ENCODE assay signal across 7 cellular contexts in the genomic region with DNA sequence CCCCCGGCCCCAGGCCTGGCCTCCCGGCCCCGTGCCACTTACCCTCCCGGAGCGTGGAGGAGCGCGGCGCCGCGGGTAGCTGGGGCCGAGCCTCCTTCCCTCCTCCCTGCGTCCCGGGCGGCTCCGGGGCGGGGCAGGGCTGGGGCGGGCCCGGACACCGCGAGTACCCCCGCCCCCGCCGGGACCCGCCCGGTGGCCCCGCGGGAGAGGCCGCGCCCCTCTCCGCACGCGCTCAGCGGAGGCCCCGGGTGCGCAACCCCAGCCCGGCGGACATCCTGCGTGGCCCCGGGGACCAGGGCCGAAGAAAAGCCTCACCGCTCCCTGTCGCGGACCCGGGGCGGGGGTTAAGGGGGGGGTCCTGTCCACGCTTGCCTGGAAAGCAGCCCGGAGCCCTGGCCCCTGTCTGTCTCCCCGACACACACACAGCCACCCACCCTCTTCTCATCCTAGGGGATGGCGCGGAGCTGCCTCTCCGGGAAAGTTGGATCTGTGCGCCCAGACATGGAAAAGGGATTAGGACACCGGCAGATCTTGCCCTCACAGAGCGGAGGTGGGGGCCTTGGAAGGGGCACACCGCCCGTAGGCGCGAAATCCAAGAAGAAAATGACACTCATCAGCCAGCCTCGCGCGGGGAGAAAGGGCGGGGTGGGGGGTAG. TPM values are rescaled to one million over a fixed set of nuclear protein-coding genes. Genes with fewer than 3 reads are reported as not detected.
DNase-seq lines count a peak whose midpoint lies in the region; ATAC-seq and TF ChIP-seq lines count a peak whose summit lies in the region.

Gene SYNE3, minus strand, starts transcription at position 97 of the 656 bp plus-strand sequence. CDS start 40,829 bp downstream, outside the sequence.

- H3K36me3 ChIP-seq in OCI-LY7 (ENCODE audit: insufficient read depth, low read length) (no peaks in the 10 kb centered on the region), adipocyte (ENCODE audit: control insufficient read depth, insufficient read depth, low read length, severe bottlenecking) (no peaks in the 10 kb centered on the region)

- peak within 1 kb of the TSS; percentile 62 for H3K4me2 ChIP-seq in OCI-LY7 (ENCODE audit: low read length)

- H3K4me3 ChIP-seq in OCI-LY7 (ENCODE audit: low read depth, low read length, poor library complexity, severe bottlenecking): peak within 1 kb of the TSS; percentile 64
- H3K4me3 ChIP-seq in adipocyte (ENCODE audit: low read length): peak within 1 kb of the TSS; percentile 87
- peak within 1 kb of the TSS; percentile 49 for H3K4me3 ChIP-seq in retinal pigment epithelial cell (ENCODE audit: low read length)

- POLR2A ChIA-PET in OCI-LY7 (lab: Charles Lee): interaction anchor here (0.5 to 4.3 kb wide), 7 partner anchors 12 to 78 kb away, joined by 3 to 30 read pairs (median 4); no protein-coding TSS in a partner anchor

- H4K20me1 ChIP-seq in OCI-LY7 (ENCODE audit: insufficient read depth, low read length): no peaks in the 10 kb centered on the region

- no TSS peak for BruUV-seq in OCI-LY7 (replicated peaks; lab: Mats Ljungman, UMichigan)

- peak; percentile 23 for TF ChIP-seq POLR2A in GM18526 (IDR thresholded peaks at IDR 0.05; ENCODE audit: extremely low read depth, insufficient read length)

- H3K79me2 ChIP-seq in OCI-LY7 (ENCODE audit: insufficient read depth, low read depth, low read length): no peaks in the 10 kb centered on the region

- H3K9me2 ChIP-seq in OCI-LY7 (ENCODE audit: insufficient read depth, low read length): no peaks in the 10 kb centered on the region

- no peak for DNase-seq in OCI-LY7 (ENCODE audit: low spot score)
- peak; percentile 85 for DNase-seq in adipocyte (ENCODE audit: low read depth)
- peak; percentile 88 for DNase-seq in left ventricle myocardium superior
- DNase-seq in retinal pigment epithelial cell (ENCODE audit: low read depth): no peak
- DNase-seq in cerebellum (ENCODE audit: low spot score): no peak

- no peak within 1 kb of the TSS for H3K27ac ChIP-seq in OCI-LY7 (ENCODE audit: low read depth, low read length, poor library complexity, severe bottlenecking)

- no peaks in the 10 kb centered on the region for H3K27me3 ChIP-seq in adipocyte (replicated peaks; ENCODE audit: control insufficient read depth, insufficient read depth, low read length)

- H2AFZ ChIP-seq in OCI-LY7 (ENCODE audit: low read length): peak within 1 kb of the TSS; percentile 67; the same call in 1 of the 2 replicates

- H3K9ac ChIP-seq in adipocyte (ENCODE audit: low read length): peak within 1 kb of the TSS; percentile 89

- ATAC-seq in HG02759 (IDR thresholded peaks at IDR 0.05; ENCODE audit: unreplicated experiment) (peak; percentile 56), left ventricle myocardium superior (peak; percentile 82)

- no peaks in the 10 kb centered on the region for H3K9me3 ChIP-seq in OCI-LY7 (ENCODE audit: low read length)
- H3K9me3 ChIP-seq in adipocyte (ENCODE audit: control insufficient read depth, low read length): no peaks in the 10 kb centered on the region

- intact Hi-C loops in OCI-LY7 (cut with micrococcal nuclease; ENCODE audit: unreplicated experiment) (loop anchor here (1.0 to 2.0 kb wide), 2 partner anchors 18 to 54 kb away; no protein-coding TSS in a partner anchor), left ventricle myocardium superior (cut with micrococcal nuclease) (no loop called here)

- no peak for TF ChIP-seq CTCF in OCI-LY7 (conservative IDR thresholded peaks at IDR 0.05; ENCODE audit: low read length)
- TF ChIP-seq CTCF in retinal pigment epithelial cell (conservative IDR thresholded peaks at IDR 0.05; ENCODE audit: low read depth, low read length): no peak

- CTCF ChIA-PET in OCI-LY7 (lab: Charles Lee; ENCODE audit: unreplicated experiment): interaction anchor here (0.5 to 1.3 kb wide), 2 partner anchors 74 to 290 kb away, joined by 3 to 4 read pairs; no protein-coding TSS in a partner anchor

- H3K4me1 ChIP-seq in OCI-LY7 (ENCODE audit: insufficient read depth, low read length, poor library complexity, severe bottlenecking) (peaks cover 57% of the 10 kb centered on the region), adipocyte (ENCODE audit: control insufficient read depth, insufficient read depth, low read length) (peaks cover 73% of the 10 kb centered on the region)

RNA-seq across cellular contexts. Expression of gene SYNE3, which starts in this region (rescaled TPM):
- total RNA-seq in OCI-LY7 (2014; rRNA removed; shearing (Covaris generic)): 0.26 and 0.60 TPM in 2 replicates
- 4.1 and 4.5 TPM in 2 replicates for total RNA-seq in OCI-LY7 (2022)
- 12.2 TPM for total RNA-seq in left ventricle myocardium superior
- total RNA-seq in cerebellum: 3.0 TPM

Comparison
In these comparisons a context has a peak if more than half of its experiments do, and no peak if none do; other contexts are left out.
1. DNase-seq: peak in adipocyte (single experiment) and left ventricle myocardium superior (single experiment); none in OCI-LY7 (single experiment), retinal pigment epithelial cell (single experiment) and cerebellum (single experiment).
2. Peak in every context shown above with its lines, with median percentiles within 50 percentile points of each other: H3K4me3 ChIP-seq.